ENCODE assay signal across 27 cellular contexts in genomic region chr19:23971598-23971997, GRCh38. TPM values are rescaled to one million over a fixed set of nuclear protein-coding genes. Genes with fewer than 3 reads are reported as not detected.
A peak's percentile ranks its signal among the peaks of the same experiment; 100 is the strongest.
DNase-seq lines count a peak whose midpoint lies in the region; ATAC-seq and TF ChIP-seq lines count a peak whose summit lies in the region.
"Had no signal": no experiment of that assay in that cellular context is flagged by ENCODE, and none has a peak within 500 bp of the region (broad histone marks: within the 10 kb centered on the region; RNA-seq: fewer than 3 reads in every experiment).

No MANE protein-coding gene starts in this region.

- no peaks in the 10 kb centered on the region for H3K36me3 ChIP-seq in colonic mucosa
- H3K36me3 ChIP-seq: heart right ventricle, uterus had no signal

- intact Hi-C loops in colonic mucosa (cut with DNase I), result no loop called here

- H3K27me3 ChIP-seq in colonic mucosa, result no peaks in the 10 kb centered on the region
- H3K27me3 ChIP-seq: foreskin keratinocyte, uterus had no signal

- peak; percentile 21 for ATAC-seq in left lobe of liver
- ATAC-seq: foreskin keratinocyte; GM12878; heart right ventricle; PC-3; sciatic nerve; stimulated activated memory B cell treated with anti-CD40 and anti-IgM and Interleukin-4, amounts not matched to agents 10 μg/mL and 1 μg/mL and 100 μg/mL, for 72 hours had no signal

- no peaks in the 10 kb centered on the region for H3K4me1 ChIP-seq in colonic mucosa
- H3K4me1 ChIP-seq: foreskin keratinocyte, parathyroid adenoma, uterus had no signal

- peak; percentile 17 for DNase-seq in DMS53 (lab: John Stamatoyannopoulos, UW)
- no peak for DNase-seq in DMS53 treated with DMSO at 0.1 percent for 48 hours (lab: John Stamatoyannopoulos, UW; ENCODE audit: unreplicated experiment)
- DNase-seq in COLO668 (lab: John Stamatoyannopoulos, UW; ENCODE audit: unreplicated experiment), result peak; percentile 6
- peak; percentile 1 for DNase-seq in astrocyte of the hippocampus (ENCODE audit: low read depth, low spot score)
- DNase-seq in left lobe of liver (ENCODE audit: low spot score), result no peak
- no peak for DNase-seq in colonic mucosa
- no peak for DNase-seq in NCI-H1092 (lab: John Stamatoyannopoulos, UW)
- no peak for DNase-seq in activated T-cell treated with anti-CD3 and anti-CD28 coated beads, Interleukin-2, amount 50 U/mL, for 1 hour
- DNase-seq: activated CD4-positive, alpha-beta T cell treated with anti-CD3 and anti-CD28 coated beads, Interleukin-2, amount 10 ng/mL, durations not matched to agents 24 days and 14 days; activated naive CD4-positive, alpha-beta T cell treated with anti-CD3 and anti-CD28 coated beads for 36 hours; amniotic stem cell; effector CD4-positive, alpha-beta T cell; foreskin keratinocyte; GM23248; heart right ventricle; NCI-H1048; NCI-H2029 treated with DMSO at 0.1 percent for 48 hours; NCI-H446; PC-3; stimulated activated CD4-positive, alpha-beta T cell treated with anti-CD3 and anti-CD28 coated beads, Interleukin-12 subunit alpha, Interleukin-12 subunit beta, amount 100 ng/mL, for 4 hours; uterus had no signal

- H3K4me3 ChIP-seq in colonic mucosa, result no peak overlapping the region
- H3K4me3 ChIP-seq: GM12878, GM23248 had no signal

- no peak overlapping the region for H3K9ac ChIP-seq in colonic mucosa (ENCODE audit: low read depth in 2 of 2, low read length in 2 of 2)
- H3K9ac ChIP-seq: GM23248, parathyroid adenoma had no signal

- no peak for TF ChIP-seq CTCF in colonic mucosa (IDR thresholded peaks at IDR 0.05)

- no peak overlapping the region for H3K27ac ChIP-seq in colonic mucosa
- H3K27ac ChIP-seq: 22Rv1, C4-2B, foreskin keratinocyte, GM23248, heart right ventricle, parathyroid adenoma, uterus had no signal

- H3K9me3 ChIP-seq in colonic mucosa, result no peaks in the 10 kb centered on the region
- H3K9me3 ChIP-seq: heart right ventricle, uterus had no signal

RNA-seq across cellular contexts. Expression of gene ZNF726, which starts 56.9 kb away (rescaled TPM):
- 0.63 TPM for total RNA-seq in left lobe of liver
- 1 to 10 TPM in 1 of 2 donors, under 1 TPM in 1; 0.93 to 4.2 TPM for total RNA-seq in colonic mucosa

Comparison
In these comparisons a context has a peak if more than half of its experiments do, and no peak if none do; other contexts are left out.
1. DNase-seq: peak in DMS53 (single experiment), COLO668 (single experiment) and astrocyte of the hippocampus (single experiment); none in DMS53 treated with DMSO at 0.1 percent for 48 hours (single experiment), left lobe of liver (single experiment), colonic mucosa (single experiment), NCI-H1092 (single experiment) and activated T-cell treated with anti-CD3 and anti-CD28 coated beads, Interleukin-2, amount 50 U/mL, for 1 hour (single experiment).